Comparison of ENCODE assay signal across 19 cellular contexts in genomic region chr17:79654960-79655382, GRCh38. TPM values are rescaled to one million over a fixed set of nuclear protein-coding genes. Genes with fewer than 3 reads are reported as not detected.
DNase-seq lines count a peak whose midpoint lies in the region; TF ChIP-seq lines count a peak whose summit lies in the region.
"Had no signal": no experiment of that assay in that cellular context is flagged by ENCODE, and none has a peak within 500 bp of the region (broad histone marks: within the 10 kb centered on the region; RNA-seq: fewer than 3 reads in every experiment).

No MANE protein-coding gene starts in this region.

- no peaks in the 10 kb centered on the region for H3F3A ChIP-seq in smooth muscle cell (ENCODE audit: low read depth)

- peaks cover 39% of the 10 kb centered on the region for H3K4me1 ChIP-seq in rectal smooth muscle tissue (ENCODE audit: control insufficient read depth, insufficient read depth, low read length)
- H3K4me1 ChIP-seq in smooth muscle cell (ENCODE audit: low read depth): no peaks in the 10 kb centered on the region

- TF ChIP-seq CTCF in smooth muscle cell (IDR thresholded peaks at IDR 0.05; ENCODE audit: borderline replicate concordance, insufficient read depth, poor library complexity, severe bottlenecking): no peak

- 85% methylated on average over 13 of the region's 13 CpGs for WGBS in smooth muscle cell (ENCODE audit: low lambda C conversion rate)

- H3K27me3 ChIP-seq in rectal smooth muscle tissue (ENCODE audit: control insufficient read depth, insufficient read depth, low read length) (no peaks in the 10 kb centered on the region), smooth muscle cell (ENCODE audit: low read depth) (peaks cover 21% of the 10 kb centered on the region)

- no peaks in the 10 kb centered on the region for H3K79me2 ChIP-seq in smooth muscle cell (ENCODE audit: low read depth)

- H3K9ac ChIP-seq in rectal smooth muscle tissue (ENCODE audit: low read length): no peak overlapping the region
- H3K9ac ChIP-seq in smooth muscle cell (ENCODE audit: low read depth): no peak overlapping the region
- H3K9ac ChIP-seq: BLaER1, GM23248 had no signal

- H3K4me3 ChIP-seq in rectal smooth muscle tissue (ENCODE audit: low read length) (no peak overlapping the region), smooth muscle cell (no peak overlapping the region)
- H3K4me3 ChIP-seq: BLaER1, GM23248 had no signal

- H4K20me1 ChIP-seq in smooth muscle cell (ENCODE audit: low read depth): no peaks in the 10 kb centered on the region
- H4K20me1 ChIP-seq: BLaER1 had no signal

- H2AFZ ChIP-seq in smooth muscle cell (ENCODE audit: low read depth): no peak overlapping the region
- H2AFZ ChIP-seq: GM23248 had no signal

- no peaks in the 10 kb centered on the region for H3K9me3 ChIP-seq in smooth muscle cell (replicated peaks; ENCODE audit: low read depth)

- H3K36me3 ChIP-seq in rectal smooth muscle tissue (ENCODE audit: control insufficient read depth, insufficient read depth, low read length) (no peaks in the 10 kb centered on the region), smooth muscle cell (ENCODE audit: low read depth) (no peaks in the 10 kb centered on the region)
- H3K36me3 ChIP-seq: BLaER1 had no signal

- H3K4me2 ChIP-seq in smooth muscle cell: no peak overlapping the region
- H3K4me2 ChIP-seq: BLaER1 had no signal

- DNase-seq in activated CD8-positive, alpha-beta memory T cell treated with anti-CD3 and anti-CD28 coated beads for 24 hours: peak; percentile 26
- no peak for DNase-seq in activated CD8-positive, alpha-beta memory T cell treated with anti-CD3 and anti-CD28 coated beads, Interleukin-2, amount 50 U/mL, for 4 hours
- DNase-seq in islet precursor cell (peak; percentile 53), NCI-H446 (lab: John Stamatoyannopoulos, UW) (no peak), smooth muscle cell (lab: John Stamatoyannopoulos, UW; ENCODE audit: unreplicated experiment) (no peak), NCI-H2171 treated with DMSO at 0.1 percent for 48 hours (lab: John Stamatoyannopoulos, UW) (no peak)
- no peak for DNase-seq in activated CD4-positive, alpha-beta T cell treated with anti-CD3 and anti-CD28 coated beads, Interleukin-2, amount 50 U/mL, for 48 hours
- DNase-seq: 8988T, DMS79 treated with DMSO at 0.1 percent for 48 hours, GM23248, KBM-7, NCI-H1436, NCI-H2029, NCI-H2171, NCI-H510A had no signal

- peak overlapping the region; percentile 19 for H3K27ac ChIP-seq in rectal smooth muscle tissue (ENCODE audit: low read depth, low read length)
- no peak overlapping the region for H3K27ac ChIP-seq in smooth muscle cell (ENCODE audit: low read depth)
- H3K27ac ChIP-seq: BLaER1, GM23248 had no signal

RNA-seq across cellular contexts. Expression of gene RBFOX3, which starts 44.1 kb away (rescaled TPM):
- total RNA-seq in smooth muscle cell: not detected in 2 replicates
- polyA plus RNA-seq in smooth muscle cell: 0.16 and 0.39 TPM in 2 replicates
- total RNA-seq: CD8-positive, alpha-beta T cell; G401; GM23248 had no signal
- polyA plus RNA-seq: GM23248 had no signal

Comparison
In these comparisons a context has a peak if more than half of its experiments do, and no peak if none do; other contexts are left out.
1. DNase-seq: peak in activated CD8-positive, alpha-beta memory T cell treated with anti-CD3 and anti-CD28 coated beads for 24 hours (single experiment) and islet precursor cell (single experiment); none in activated CD8-positive, alpha-beta memory T cell treated with anti-CD3 and anti-CD28 coated beads, Interleukin-2, amount 50 U/mL, for 4 hours (single experiment), NCI-H446 (0 of 2), activated CD4-positive, alpha-beta T cell treated with anti-CD3 and anti-CD28 coated beads, Interleukin-2, amount 50 U/mL, for 48 hours (0 of 2), smooth muscle cell (single experiment) and NCI-H2171 treated with DMSO at 0.1 percent for 48 hours (single experiment).